In genomic region chr2:36177282-36177681, GRCh38 we compare ENCODE assay signal across 22 cellular contexts.
"Had no signal": no experiment of that assay in that cellular context is flagged by ENCODE, and none has a peak within 500 bp of the region (broad histone marks: within the 10 kb centered on the region; RNA-seq: fewer than 3 reads in every experiment).

No MANE protein-coding gene starts in this region.

- H3K9me3 ChIP-seq: heart left ventricle, psoas muscle, tibial artery, uterus had no signal

- H3K27me3 Mint-ChIP-seq: dendritic cell treated with granulocyte-macrophage colony-stimulating factor and Interleukin-4, amounts not matched to agents 40 ng/mL and 50 ng/mL, for 4 days; stimulated activated memory B cell treated with anti-CD40 and anti-IgM and Interleukin-4, amounts not matched to agents 10 μg/mL and 1 μg/mL and 100 μg/mL, for 72 hours had no signal

- H3K4me1 Mint-ChIP-seq: naive B cell; stimulated activated memory B cell treated with anti-CD40 and anti-IgM and Interleukin-4, amounts not matched to agents 10 μg/mL and 1 μg/mL and 100 μg/mL, for 72 hours had no signal

- H3K27ac Mint-ChIP-seq: dendritic cell treated with granulocyte-macrophage colony-stimulating factor and Interleukin-4, amounts not matched to agents 40 ng/mL and 50 ng/mL, for 4 days; naive B cell; nephron progenitor cell; stimulated activated memory B cell treated with anti-CD40 and anti-IgM and Interleukin-4, amounts not matched to agents 10 μg/mL and 1 μg/mL and 100 μg/mL, for 72 hours; stimulated activated naive CD8-positive, alpha-beta T cell treated with anti-CD3 and anti-CD28 coated beads, Interleukin-15, Interleukin-2, amounts not matched to agents 100 ng/mL and 50 ng/mL, for 24 hours had no signal

- H3K4me1 ChIP-seq: heart left ventricle, parathyroid adenoma, psoas muscle, spleen, tibial artery, upper lobe of left lung, uterus had no signal

- H3K36me3 Mint-ChIP-seq: naive B cell; stimulated activated memory B cell treated with anti-CD40 and anti-IgM and Interleukin-4, amounts not matched to agents 10 μg/mL and 1 μg/mL and 100 μg/mL, for 72 hours had no signal

- H3K27ac ChIP-seq: heart left ventricle, parathyroid adenoma, psoas muscle, spleen, tibial artery, upper lobe of left lung, uterus had no signal

- DNase-seq: heart left ventricle; hippocampal formation; left colon; left ventricle myocardium superior; mesendoderm; naive B cell; nephron progenitor cell; psoas muscle; retina; spleen; stimulated activated CD4-positive, alpha-beta T cell treated with anti-CD3 and anti-CD28 coated beads, Interleukin-15, amount 100 ng/mL, for 24 hours; stimulated activated CD4-positive, alpha-beta T cell treated with anti-CD3 and anti-CD28 coated beads, Interleukin-1b, Interleukin-23, amount 100 ng/mL, for 48 hours; stimulated activated CD4-positive, alpha-beta T cell treated with anti-CD3 and anti-CD28 coated beads, Interleukin-4, amount 100 ng/mL, for 24 hours; tibial artery; upper lobe of left lung; uterus had no signal

- H3K9me3 Mint-ChIP-seq: stimulated activated memory B cell treated with anti-CD40 and anti-IgM and Interleukin-4, amounts not matched to agents 10 μg/mL and 1 μg/mL and 100 μg/mL, for 72 hours; stimulated activated naive CD8-positive, alpha-beta T cell treated with anti-CD3 and anti-CD28 coated beads, Interleukin-15, Interleukin-2, amounts not matched to agents 100 ng/mL and 50 ng/mL, for 24 hours had no signal

- H3K9ac ChIP-seq: parathyroid adenoma had no signal

- H3K27me3 ChIP-seq: heart left ventricle, spleen, tibial artery, upper lobe of left lung, uterus had no signal

- H3K36me3 ChIP-seq: heart left ventricle, spleen, tibial artery, upper lobe of left lung, uterus had no signal

- H3K4me3 Mint-ChIP-seq: dendritic cell treated with granulocyte-macrophage colony-stimulating factor and Interleukin-4, amounts not matched to agents 40 ng/mL and 50 ng/mL, for 4 days; naive B cell; nephron progenitor cell; stimulated activated memory B cell treated with anti-CD40 and anti-IgM and Interleukin-4, amounts not matched to agents 10 μg/mL and 1 μg/mL and 100 μg/mL, for 72 hours; stimulated activated naive CD8-positive, alpha-beta T cell treated with anti-CD3 and anti-CD28 coated beads, Interleukin-15, Interleukin-2, amounts not matched to agents 100 ng/mL and 50 ng/mL, for 24 hours had no signal

- H3K4me3 ChIP-seq: heart left ventricle, lung, psoas muscle, spleen, tibial artery, upper lobe of left lung, uterus had no signal

- H3K79me2 ChIP-seq: parathyroid adenoma had no signal

- ATAC-seq: heart left ventricle; left colon; left ventricle myocardium superior; psoas muscle; sciatic nerve; stimulated activated memory B cell treated with anti-CD40 and anti-IgM and Interleukin-4, amounts not matched to agents 10 μg/mL and 1 μg/mL and 100 μg/mL, for 72 hours had no signal

- H2AFZ ChIP-seq: parathyroid adenoma had no signal
